ENCODE assay signal across 17 cellular contexts in genomic region chr6:39834278-39834677, GRCh38. TPM values are rescaled to one million over a fixed set of nuclear protein-coding genes. Genes with fewer than 3 reads are reported as not detected.
DNase-seq lines count a peak whose midpoint lies in the region; TF ChIP-seq lines count a peak whose summit lies in the region.
"Had no signal": no experiment of that assay in that cellular context is flagged by ENCODE, and none has a peak within 500 bp of the region (broad histone marks: within the 10 kb centered on the region; RNA-seq: fewer than 3 reads in every experiment).

No MANE protein-coding gene starts in this region.

- intact Hi-C loops in dorsolateral prefrontal cortex (cut with DNase I) (no loop called here), vagina (cut with DNase I) (no loop called here)

- H3K9me3 ChIP-seq in vagina = no peaks in the 10 kb centered on the region
- H3K9me3 ChIP-seq: BLaER1 treated with 17β-estradiol and CSF1 and Interleukin-3, amounts not matched to agents 10 nM and 100 nM had no signal

- H3K4me3 ChIP-seq in dorsolateral prefrontal cortex (peak overlapping the region in 3 of 59 donors; percentile 2 to 22 (median 10)), vagina (no peak overlapping the region)
- H3K4me3 ChIP-seq: BLaER1 treated with 17β-estradiol and CSF1 and Interleukin-3, amounts not matched to agents 10 nM and 100 nM had no signal

- TF ChIP-seq POLR2A in vagina (IDR thresholded peaks at IDR 0.05) = no peak

- peak in 3 of 56 donors; percentile 9 to 12 (median 9) for TF ChIP-seq CTCF in dorsolateral prefrontal cortex (IDR thresholded peaks at IDR 0.05 in 54 of 56, conservative IDR thresholded peaks at IDR 0.05 in 2 of 56; ENCODE audit: low read depth in 1 of 56, partially characterized antibody in 56 of 56)
- TF ChIP-seq CTCF in vagina (IDR thresholded peaks at IDR 0.05) = no peak

- H3K27me3 ChIP-seq in dorsolateral prefrontal cortex (no peaks in the 10 kb centered on the region), vagina (no peaks in the 10 kb centered on the region)
- H3K27me3 ChIP-seq: BLaER1 treated with 17β-estradiol and CSF1 and Interleukin-3, amounts not matched to agents 10 nM and 100 nM had no signal

- H3K27ac ChIP-seq in dorsolateral prefrontal cortex = peak overlapping the region; percentile 53 to 100 (median 94)
- no peak overlapping the region for H3K27ac ChIP-seq in vagina
- H3K27ac ChIP-seq: BLaER1 treated with 17β-estradiol and CSF1 and Interleukin-3, amounts not matched to agents 10 nM and 100 nM had no signal

- peaks cover 11% of the 10 kb centered on the region for H3K4me1 ChIP-seq in vagina

- peak; percentile 89 for DNase-seq in Ammon's horn (ENCODE audit: low spot score)
- DNase-seq in dorsolateral prefrontal cortex = peak in 7 of 10 donors; percentile 50 to 82 (median 72)
- DNase-seq in medulla oblongata (ENCODE audit: extremely low spot score) = peak; percentile 91
- peak; percentile 78 for DNase-seq in putamen (ENCODE audit: low spot score)
- DNase-seq in GM03348 (ENCODE audit: low spot score) = no peak
- DNase-seq in vagina (ENCODE audit: extremely low spot score in 2 of 2) = no peak
- no peak for DNase-seq in activated CD4-positive, alpha-beta T cell treated with anti-CD3 and anti-CD28 coated beads for 1 hour
- DNase-seq in activated T-cell treated with anti-CD3 and anti-CD28 coated beads, Interleukin-2, amount 50 U/mL, for 48 hours = no peak
- DNase-seq: 8988T, DMS 273 treated with DMSO at 0.1 percent for 48 hours, Karpas-422, MM.1S, NCI-H1105, NCI-H1694 treated with DMSO at 0.1 percent for 48 hours, NCI-H446 had no signal

- H3K36me3 ChIP-seq in vagina = no peaks in the 10 kb centered on the region
- H3K36me3 ChIP-seq: BLaER1 treated with 17β-estradiol and CSF1 and Interleukin-3, amounts not matched to agents 10 nM and 100 nM had no signal

RNA-seq across cellular contexts. Expression of gene DAAM2, which starts 42.1 kb away (rescaled TPM):
- total RNA-seq in dorsolateral prefrontal cortex (100 to 1,000 TPM in 95 of 120 experiments, 10 to 100 TPM in 25; 43.8 to 450 (median 152) TPM), vagina (22.1 TPM)
- total RNA-seq: HepG2 had no signal

Comparison
In these comparisons a context has a peak if more than half of its experiments do, and no peak if none do; other contexts are left out.
1. DNase-seq: peak in Ammon's horn (single experiment), dorsolateral prefrontal cortex (7 of 10), medulla oblongata (single experiment) and putamen (single experiment); none in GM03348 (single experiment), vagina (0 of 2), activated CD4-positive, alpha-beta T cell treated with anti-CD3 and anti-CD28 coated beads for 1 hour (single experiment) and activated T-cell treated with anti-CD3 and anti-CD28 coated beads, Interleukin-2, amount 50 U/mL, for 48 hours (0 of 2).